Comparison of ENCODE assay signal across 23 cellular contexts in the genomic region with DNA sequence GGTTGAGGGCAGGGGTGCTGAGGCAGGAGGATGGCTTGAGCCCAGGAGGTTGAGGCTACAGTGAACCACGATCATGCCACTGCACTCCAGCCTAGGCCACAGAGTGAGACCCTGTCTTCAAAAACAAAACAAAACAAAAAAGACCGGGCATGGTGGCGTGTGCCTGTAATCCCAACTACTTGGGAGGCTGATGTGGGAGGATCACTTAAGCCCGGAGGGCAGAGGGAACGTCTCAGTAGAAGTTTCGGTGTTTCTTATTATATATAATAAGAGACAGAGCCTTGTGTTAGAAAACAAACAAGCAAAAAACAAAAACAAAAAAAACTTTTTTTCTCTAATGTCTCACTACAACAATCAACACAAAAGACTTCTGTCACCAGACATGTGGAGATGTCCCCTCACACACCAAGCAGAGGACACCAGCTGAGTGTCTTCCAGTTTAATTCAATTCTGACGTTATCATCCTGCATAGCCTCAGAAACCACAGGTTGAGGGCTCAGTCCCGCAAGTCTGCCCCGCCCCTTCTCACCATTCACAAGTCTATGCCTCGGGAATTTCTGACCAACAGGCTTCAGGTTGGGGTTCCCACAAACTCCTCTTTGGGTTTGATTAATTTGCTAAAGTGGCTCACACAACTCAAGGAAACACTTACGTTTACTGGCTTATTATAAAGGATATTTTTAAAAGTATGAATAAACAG. TPM values are rescaled to one million over a fixed set of nuclear protein-coding genes. Genes with fewer than 3 reads are reported as not detected.
"Had no signal": no experiment of that assay in that cellular context is flagged by ENCODE, and none has a peak within 500 bp of the region (broad histone marks: within the 10 kb centered on the region; RNA-seq: fewer than 3 reads in every experiment).

No MANE protein-coding gene starts in this region.

- H3K27me3 ChIP-seq: ovary had no signal

- H3K9me3 Mint-ChIP-seq: activated CD4-positive, alpha-beta T cell treated with anti-CD3 and anti-CD28 coated beads, Interleukin-2, amount 10 ng/mL, durations not matched to agents 7 days and 5 days; activated naive CD4-positive, alpha-beta T cell treated with anti-CD3 and anti-CD28 coated beads for 36 hours; activated T-cell treated with anti-CD3 and anti-CD28 coated beads, Interleukin-2, amount 50 U/mL, for 24 hours; memory B cell; naive thymus-derived CD8-positive, alpha-beta T cell; stimulated activated naive CD8-positive, alpha-beta T cell treated with anti-CD3 and anti-CD28 coated beads, Interleukin-15, Interleukin-2, amounts not matched to agents 100 ng/mL and 50 ng/mL, for 24 hours had no signal

- H3K4me1 Mint-ChIP-seq: activated CD4-positive, alpha-beta T cell treated with anti-CD3 and anti-CD28 coated beads, Interleukin-2, amount 10 ng/mL, durations not matched to agents 7 days and 5 days; memory B cell; naive thymus-derived CD8-positive, alpha-beta T cell had no signal

- ATAC-seq: activated CD4-positive, CD25-positive, alpha-beta regulatory T cell treated with anti-CD3 and anti-CD28 coated beads, Interleukin-2, amount 50 U/mL, for 24 hours; activated CD8-positive, alpha-beta T cell treated with anti-CD3 and anti-CD28 coated beads, Interleukin-2, amount 10 ng/mL, durations not matched to agents 7 days and 5 days; heart right ventricle; naive thymus-derived CD8-positive, alpha-beta T cell; psoas muscle; right cardiac atrium had no signal

- H3K4me1 ChIP-seq: heart right ventricle, psoas muscle, tibial nerve had no signal

- H3K36me3 ChIP-seq: esophagus squamous epithelium, heart right ventricle, ovary, tibial nerve had no signal

- H3K27ac ChIP-seq: esophagus squamous epithelium, heart right ventricle, ovary, psoas muscle, tibial nerve had no signal

- DNase-seq: activated CD4-positive, alpha-beta T cell treated with anti-CD3 and anti-CD28 coated beads, Interleukin-2, amount 10 ng/mL, durations not matched to agents 7 days and 5 days; activated CD8-positive, alpha-beta T cell treated with anti-CD3 and anti-CD28 coated beads, Interleukin-2, amount 10 ng/mL, durations not matched to agents 7 days and 5 days; activated naive CD4-positive, alpha-beta T cell treated with anti-CD3 and anti-CD28 coated beads for 36 hours; activated T-cell treated with anti-CD3 and anti-CD28 coated beads, Interleukin-2, amount 50 U/mL, for 24 hours; aorta; effector CD4-positive, alpha-beta T cell; esophagus squamous epithelium; heart right ventricle; mucosa of descending colon; naive thymus-derived CD8-positive, alpha-beta T cell; ovary; psoas muscle; right cardiac atrium; small intestine; stimulated activated CD4-positive, alpha-beta T cell treated with anti-CD3 and anti-CD28 coated beads, Interleukin-15, amount 100 ng/mL, for 24 hours; stimulated activated CD4-positive, alpha-beta T cell treated with anti-CD3 and anti-CD28 coated beads, Interleukin-2, amount 100 ng/mL, for 48 hours; T-helper 9 cell had no signal

- H3K4me3 Mint-ChIP-seq: activated CD4-positive, alpha-beta T cell treated with anti-CD3 and anti-CD28 coated beads, Interleukin-2, amount 10 ng/mL, durations not matched to agents 7 days and 5 days; activated CD8-positive, alpha-beta T cell treated with anti-CD3 and anti-CD28 coated beads, Interleukin-2, amount 10 ng/mL, durations not matched to agents 7 days and 5 days; activated naive CD4-positive, alpha-beta T cell treated with anti-CD3 and anti-CD28 coated beads for 36 hours; activated T-cell treated with anti-CD3 and anti-CD28 coated beads, Interleukin-2, amount 50 U/mL, for 24 hours; memory B cell; naive thymus-derived CD8-positive, alpha-beta T cell; stimulated activated naive CD8-positive, alpha-beta T cell treated with anti-CD3 and anti-CD28 coated beads, Interleukin-15, Interleukin-2, amounts not matched to agents 100 ng/mL and 50 ng/mL, for 24 hours had no signal

- H3K27ac Mint-ChIP-seq: activated CD4-positive, alpha-beta T cell treated with anti-CD3 and anti-CD28 coated beads, Interleukin-2, amount 10 ng/mL, durations not matched to agents 7 days and 5 days; activated CD8-positive, alpha-beta T cell treated with anti-CD3 and anti-CD28 coated beads, Interleukin-2, amount 10 ng/mL, durations not matched to agents 7 days and 5 days; activated naive CD4-positive, alpha-beta T cell treated with anti-CD3 and anti-CD28 coated beads for 36 hours; activated T-cell treated with anti-CD3 and anti-CD28 coated beads, Interleukin-2, amount 50 U/mL, for 24 hours; memory B cell; stimulated activated naive CD8-positive, alpha-beta T cell treated with anti-CD3 and anti-CD28 coated beads, Interleukin-15, Interleukin-2, amounts not matched to agents 100 ng/mL and 50 ng/mL, for 24 hours had no signal

- H3K9me3 ChIP-seq: esophagus squamous epithelium, heart right ventricle, mucosa of descending colon, ovary, psoas muscle, tibial nerve had no signal

- H3K4me3 ChIP-seq: esophagus squamous epithelium, heart right ventricle, mucosa of descending colon, ovary, psoas muscle, tibial nerve had no signal

- H3K27me3 Mint-ChIP-seq: activated CD4-positive, alpha-beta T cell treated with anti-CD3 and anti-CD28 coated beads, Interleukin-2, amount 10 ng/mL, durations not matched to agents 7 days and 5 days; activated T-cell treated with anti-CD3 and anti-CD28 coated beads, Interleukin-2, amount 50 U/mL, for 24 hours; memory B cell; naive thymus-derived CD8-positive, alpha-beta T cell; stimulated activated naive CD8-positive, alpha-beta T cell treated with anti-CD3 and anti-CD28 coated beads, Interleukin-15, Interleukin-2, amounts not matched to agents 100 ng/mL and 50 ng/mL, for 24 hours had no signal

RNA-seq across cellular contexts. Expression of a gene that starts 42.2 kb away (rescaled TPM):
- total RNA-seq: activated CD4-positive, alpha-beta T cell treated with anti-CD3 and anti-CD28 coated beads, Interleukin-2, amount 10 ng/mL, durations not matched to agents 7 days and 5 days; activated CD8-positive, alpha-beta T cell treated with anti-CD3 and anti-CD28 coated beads, Interleukin-2, amount 10 ng/mL, durations not matched to agents 7 days and 5 days; activated naive CD4-positive, alpha-beta T cell treated with anti-CD3 and anti-CD28 coated beads for 36 hours; aorta; bronchial epithelial cell; cerebellum; esophagus squamous epithelium; naive thymus-derived CD8-positive, alpha-beta T cell; tibial nerve had no signal
